In genomic region chr4:81040175-81040659, GRCh38 we compare ENCODE assay signal across 9 cellular contexts. TPM values are rescaled to one million over a fixed set of nuclear protein-coding genes. Genes with fewer than 3 reads are reported as not detected.
A peak's percentile ranks its signal among the peaks of the same experiment; 100 is the strongest.
DNase-seq lines count a peak whose midpoint lies in the region; ATAC-seq and TF ChIP-seq lines count a peak whose summit lies in the region.
"Had no signal": no experiment of that assay in that cellular context is flagged by ENCODE, and none has a peak within 500 bp of the region (broad histone marks: within the 10 kb centered on the region; RNA-seq: fewer than 3 reads in every experiment).

No MANE protein-coding gene starts in this region.

- H3K4me1 Mint-ChIP-seq in nephron, result no peaks in the 10 kb centered on the region
- H3K4me1 Mint-ChIP-seq in activated T-cell treated with anti-CD3 and anti-CD28 coated beads, Interleukin-2, amount 50 U/mL, for 4 hours (ENCODE audit: low read depth), result no peaks in the 10 kb centered on the region

- no peaks in the 10 kb centered on the region for H3K36me3 Mint-ChIP-seq in nephron (ENCODE audit: low read depth)
- no peaks in the 10 kb centered on the region for H3K36me3 Mint-ChIP-seq in activated T-cell treated with anti-CD3 and anti-CD28 coated beads, Interleukin-2, amount 50 U/mL, for 4 hours (ENCODE audit: insufficient read depth)

- peak overlapping the region in 1 of 3 experiments; percentile 20 for H3K4me3 Mint-ChIP-seq in nephron
- H3K4me3 Mint-ChIP-seq in activated T-cell treated with anti-CD3 and anti-CD28 coated beads, Interleukin-2, amount 50 U/mL, for 4 hours, result no peak overlapping the region

- TF ChIP-seq CTCF in nephron (IDR thresholded peaks at IDR 0.05; ENCODE audit: unreplicated experiment in 3 of 3), result peak; percentile 73 to 83 (median 80)

- H3K27ac Mint-ChIP-seq in nephron, result peak overlapping the region in 1 of 3 experiments; percentile 7

- peaks cover 35% of the 10 kb centered on the region for H3K27me3 Mint-ChIP-seq in nephron (ENCODE audit: low read depth)
- H3K27me3 Mint-ChIP-seq in activated T-cell treated with anti-CD3 and anti-CD28 coated beads, Interleukin-2, amount 50 U/mL, for 4 hours (ENCODE audit: low read depth), result peaks cover 8% of the 10 kb centered on the region

- ATAC-seq in GM21723 (IDR thresholded peaks at IDR 0.05; ENCODE audit: unreplicated experiment), result peak; percentile 63
- ATAC-seq in activated T-cell treated with anti-CD3 and anti-CD28 coated beads, Interleukin-2, amount 50 U/mL, for 4 hours, result no peak

- DNase-seq in DMS 273 (lab: John Stamatoyannopoulos, UW; ENCODE audit: unreplicated experiment), result peak; percentile 64
- no peak for DNase-seq in DMS 273 treated with DMSO at 0.1 percent for 48 hours (lab: John Stamatoyannopoulos, UW)
- DNase-seq in NCI-H345 treated with DMSO at 0.1 percent for 48 hours (lab: John Stamatoyannopoulos, UW; ENCODE audit: unreplicated experiment), result peak; percentile 12
- peak; percentile 31 for DNase-seq in dermis blood vessel endothelial cell
- DNase-seq in nucleus accumbens (lab: John Stamatoyannopoulos, UW), result no peak
- DNase-seq in activated T-cell treated with anti-CD3 and anti-CD28 coated beads, Interleukin-2, amount 50 U/mL, for 4 hours, result no peak

- no peaks in the 10 kb centered on the region for H3K9me3 Mint-ChIP-seq in nephron
- no peaks in the 10 kb centered on the region for H3K9me3 Mint-ChIP-seq in activated T-cell treated with anti-CD3 and anti-CD28 coated beads, Interleukin-2, amount 50 U/mL, for 4 hours

RNA-seq across cellular contexts. Expression of gene BMP3, which starts 9.7 kb away (rescaled TPM):
- total RNA-seq in dermis blood vessel endothelial cell, result not detected in 2 replicates
- total RNA-seq in activated T-cell treated with anti-CD3 and anti-CD28 coated beads, Interleukin-2, amount 50 U/mL, for 4 hours, result not detected
- total RNA-seq: activated CD8-positive, alpha-beta memory T cell treated with anti-CD3 and anti-CD28 coated beads for 36 hours had no signal

Comparison
In these comparisons a context has a peak if more than half of its experiments do, and no peak if none do; other contexts are left out.
1. DNase-seq: peak in DMS 273 (single experiment), NCI-H345 treated with DMSO at 0.1 percent for 48 hours (single experiment) and dermis blood vessel endothelial cell (single experiment); none in DMS 273 treated with DMSO at 0.1 percent for 48 hours (single experiment), nucleus accumbens (0 of 56) and activated T-cell treated with anti-CD3 and anti-CD28 coated beads, Interleukin-2, amount 50 U/mL, for 4 hours (single experiment).